ENCODE assay signal across 10 cellular contexts in the genomic region with DNA sequence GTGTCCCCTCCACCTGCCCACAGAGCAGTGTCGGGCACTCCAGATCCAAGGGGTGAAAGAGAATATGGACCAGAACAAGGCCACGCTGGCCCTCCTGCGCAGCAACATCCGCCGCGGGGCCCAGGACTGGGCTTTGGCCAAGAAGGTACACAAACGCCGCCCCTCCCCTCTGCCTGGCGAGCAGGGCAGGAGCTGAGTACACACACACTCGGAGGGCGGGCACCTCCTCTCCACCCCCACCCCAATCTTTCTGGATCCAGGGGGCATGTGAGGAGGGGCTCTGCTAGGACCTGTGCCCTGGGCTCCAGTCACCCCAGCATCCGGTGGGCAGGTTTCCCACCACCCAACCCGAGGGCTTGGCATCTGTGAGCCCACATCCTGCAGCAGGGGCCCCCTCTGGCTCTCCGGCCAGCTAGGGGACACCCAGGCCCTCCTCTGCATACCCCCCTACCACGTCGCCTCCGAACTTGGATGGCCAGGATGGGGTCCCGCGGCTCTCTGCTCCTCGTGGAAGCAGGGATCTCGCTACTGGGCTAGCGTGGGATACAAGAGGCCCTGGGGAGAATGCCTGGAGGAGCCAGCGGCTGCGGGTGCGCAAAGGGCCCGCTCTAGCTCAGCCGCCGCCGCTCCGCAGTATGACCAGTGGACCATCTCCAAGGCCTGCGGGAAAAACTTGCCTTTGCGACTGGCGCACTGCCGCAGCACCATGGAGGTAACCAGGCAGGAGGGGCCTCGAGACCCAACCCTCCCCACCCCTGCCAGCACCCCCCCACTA.
DNase-seq lines count a peak whose midpoint lies in the region; ATAC-seq and TF ChIP-seq lines count a peak whose summit lies in the region.
"Had no signal": no experiment of that assay in that cellular context is flagged by ENCODE, and none has a peak within 500 bp of the region (broad histone marks: within the 10 kb centered on the region; RNA-seq: fewer than 3 reads in every experiment).

No MANE protein-coding gene starts in this region.

- no peak overlapping the region for H3K27ac ChIP-seq in rectal smooth muscle tissue (ENCODE audit: low read depth, low read length)
- H3K27ac ChIP-seq: epithelial cell of prostate, SJSA1 had no signal

- H3K4me1 ChIP-seq in rectal smooth muscle tissue (ENCODE audit: control insufficient read depth, insufficient read depth, low read length) = no peaks in the 10 kb centered on the region
- H3K4me1 ChIP-seq: SJSA1 had no signal

- H3K9ac ChIP-seq in rectal smooth muscle tissue (ENCODE audit: low read length) = peak overlapping the region; percentile 13

- ATAC-seq in HG03521 (IDR thresholded peaks at IDR 0.05; ENCODE audit: unreplicated experiment) = no peak

- H3K4me3 ChIP-seq in GM12875 (ENCODE audit: low read depth, low read length) = peak overlapping the region; percentile 16
- H3K4me3 ChIP-seq in rectal smooth muscle tissue (ENCODE audit: low read length) = peak overlapping the region; percentile 56
- H3K4me3 ChIP-seq: SJSA1 had no signal

- DNase-seq in NCI-H69 (lab: John Stamatoyannopoulos, UW) (peak; percentile 89), erythroblast (lab: John Stamatoyannopoulos, UW) (no peak), GM20000 (ENCODE audit: low spot score) (no peak), NCI-H128 (lab: John Stamatoyannopoulos, UW; ENCODE audit: unreplicated experiment) (no peak)
- DNase-seq in stimulated activated CD8-positive, alpha-beta memory T cell treated with anti-CD3 and anti-CD28 coated beads, Interleukin-4, amount 100 ng/mL, for 48 hours = no peak

- peaks cover 21% of the 10 kb centered on the region for H3K27me3 ChIP-seq in rectal smooth muscle tissue (ENCODE audit: control insufficient read depth, insufficient read depth, low read length)

- TF ChIP-seq CTCF in GM12875 (IDR thresholded peaks at IDR 0.05; ENCODE audit: borderline replicate concordance, insufficient read depth, low read depth, low read length) = no peak
- TF ChIP-seq CTCF in GM20000 (IDR thresholded peaks at IDR 0.05; ENCODE audit: extremely low read depth, missing control alignments) = no peak

- peak; percentile 8 for TF ChIP-seq POLR2A in erythroblast (IDR thresholded peaks at IDR 0.05; ENCODE audit: low read length)

- H3K36me3 ChIP-seq in rectal smooth muscle tissue (ENCODE audit: control insufficient read depth, insufficient read depth, low read length) = peaks cover 3% of the 10 kb centered on the region
- H3K36me3 ChIP-seq: SJSA1 had no signal
